In the genomic region with DNA sequence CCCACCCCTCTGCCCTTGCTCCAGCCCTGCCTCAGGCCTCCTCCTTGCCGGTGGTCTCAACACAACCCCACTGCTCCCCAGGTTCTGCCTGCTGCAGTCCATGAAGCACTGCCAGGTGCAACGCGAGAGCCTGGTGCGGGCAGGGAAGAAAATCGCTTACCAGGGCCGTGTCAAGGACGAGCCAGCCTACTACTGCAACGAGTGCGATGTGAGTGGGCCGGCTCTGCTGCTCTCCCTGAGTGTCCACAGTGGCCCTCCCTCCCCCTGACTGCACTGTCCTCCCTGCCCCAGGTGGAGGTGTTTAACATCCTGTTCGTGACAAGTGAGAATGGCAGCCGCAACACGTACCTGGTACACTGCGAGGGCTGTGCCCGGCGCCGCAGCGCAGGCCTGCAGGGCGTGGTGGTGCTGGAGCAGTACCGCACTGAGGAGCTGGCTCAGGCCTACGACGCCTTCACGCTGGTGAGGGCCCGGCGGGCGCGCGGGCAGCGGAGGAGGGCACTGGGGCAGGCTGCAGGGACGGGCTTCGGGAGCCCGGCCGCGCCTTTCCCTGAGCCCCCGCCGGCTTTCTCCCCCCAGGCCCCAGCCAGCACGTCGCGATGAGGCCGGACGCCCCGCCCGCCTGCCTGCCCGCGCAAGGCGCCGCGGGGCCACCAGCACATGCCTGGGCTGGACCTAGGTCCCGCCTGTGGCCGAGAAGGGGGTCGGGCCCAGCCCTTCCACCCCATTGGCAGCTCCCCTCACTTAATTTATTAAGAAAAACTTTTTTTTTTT, we compare ENCODE assay signal across 1 cellular context.
TF ChIP-seq lines count a peak whose summit lies in the region.

No MANE protein-coding gene starts in this region.

TF ChIP-seq in GM23338, 12 proteins besides CTCF, POLR2A, EP300 and RAD21:
- TF ChIP-seq CREB1 (CRISPR knock-in tag; IDR thresholded peaks at IDR 0.05; ENCODE audit: low read depth), result no peak
- no peak for TF ChIP-seq NANOG (IDR thresholded peaks at IDR 0.05; ENCODE audit: borderline replicate concordance)
- peak; percentile 55 for TF ChIP-seq EZH2 (IDR thresholded peaks at IDR 0.05; ENCODE audit: low read depth, unreplicated experiment)
- no peak for TF ChIP-seq REST (IDR thresholded peaks at IDR 0.05; ENCODE audit: unreplicated experiment)
- TF ChIP-seq EZH2phosphoT487 (IDR thresholded peaks at IDR 0.05; ENCODE audit: unreplicated experiment), result no peak
- TF ChIP-seq ZNF114 (CRISPR knock-in tag; IDR thresholded peaks at IDR 0.05), result no peak
- TF ChIP-seq POLR2AphosphoS5 (IDR thresholded peaks at IDR 0.05; ENCODE audit: low read depth), result no peak
